Comparison of ENCODE assay signal across 8 cellular contexts in the genomic region with DNA sequence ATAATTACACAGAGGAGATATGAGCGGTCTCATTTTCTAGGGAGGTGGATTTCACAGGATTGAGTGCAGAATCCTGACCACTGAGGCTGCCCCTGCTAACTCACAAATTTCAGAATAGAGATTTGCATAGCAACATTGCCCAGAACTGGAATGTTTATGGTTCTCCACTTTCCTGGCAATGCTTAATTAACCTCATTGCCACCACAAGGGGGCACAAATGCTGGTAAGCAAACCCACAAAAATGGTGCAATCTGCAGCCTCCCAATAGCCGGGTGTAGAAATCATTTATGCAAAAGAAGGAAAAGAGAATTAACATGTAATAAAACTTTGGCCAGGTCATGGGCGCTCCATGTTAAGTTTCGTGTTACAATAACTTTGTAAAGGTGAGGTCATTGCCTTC.
A peak's percentile ranks its signal among the peaks of the same experiment; 100 is the strongest.
DNase-seq lines count a peak whose midpoint lies in the region; ATAC-seq, FAIRE-seq and TF ChIP-seq lines count a peak whose summit lies in the region.

No MANE protein-coding gene starts in this region.

- no peak for DNase-seq in AG04450 (ENCODE audit: low read depth, low spot score)
- no peak for DNase-seq in GM06990 (ENCODE audit: extremely low read depth, insufficient read length)
- DNase-seq in NCI-H1105 treated with DMSO at 0.1 percent for 48 hours (lab: John Stamatoyannopoulos, UW): peak; percentile 24
- DNase-seq in astrocyte of the spinal cord (ENCODE audit: low read depth, low spot score): peak; percentile 42
- peak; percentile 78 for DNase-seq in left kidney (ENCODE audit: low read depth, low spot score)
- peak in 1 of 2 donors; percentile 59 for DNase-seq in tibial nerve (ENCODE audit: low spot score in 2 of 2)
- no peak for DNase-seq in GM12892 (ENCODE audit: insufficient read length)

- TF ChIP-seq EP300 in tibial nerve (IDR thresholded peaks at IDR 0.05): no peak

- in situ Hi-C loops in astrocyte of the spinal cord (cut with HindIII; ENCODE audit: low sequenced_read_pairs): no loop called here

- FAIRE-seq in GM12892 (lab: Jason Lieb, UNC): no peak

- no peaks in the 10 kb centered on the region for H3K36me3 ChIP-seq in GM06990 (ENCODE audit: control insufficient read depth, insufficient read depth, low read length)
- H3K36me3 ChIP-seq in tibial nerve: peaks cover 0 to 22% (median 0%) of the 10 kb centered on the region in 3 donors

- CTCF ChIA-PET in AG04450 (lab: Charles Lee): interaction anchor here (1.9 kb wide), 1 partner anchor 204 kb away, joined by 5 read pairs; no protein-coding TSS in a partner anchor

- TF ChIP-seq POLR2A in tibial nerve (IDR thresholded peaks at IDR 0.05) (no peak), GM12892 (IDR thresholded peaks at IDR 0.05; ENCODE audit: low read depth, low read length) (no peak)

- POLR2A ChIA-PET in AG04450 (lab: Yijun Ruan, JAX): no interaction called here

- ATAC-seq in GM18858 (IDR thresholded peaks at IDR 0.05; ENCODE audit: unreplicated experiment): no peak

- no peak overlapping the region for H3K27ac ChIP-seq in AG04450 (ENCODE audit: low read depth, low read length)
- H3K27ac ChIP-seq in tibial nerve: no peak overlapping the region

- no peaks in the 10 kb centered on the region for H3K4me1 ChIP-seq in tibial nerve

- 62 to 66% methylated on average over 4 of the region's 4 CpGs for WGBS in tibial nerve, 2 donors

- TF ChIP-seq CTCF in AG04450 (IDR thresholded peaks at IDR 0.05; ENCODE audit: low read depth, low read length) (peak; percentile 52), GM06990 (IDR thresholded peaks at IDR 0.05; ENCODE audit: insufficient read depth, low read length, poor library complexity, severe bottlenecking) (peak; percentile 66), astrocyte of the spinal cord (IDR thresholded peaks at IDR 0.05; ENCODE audit: low read depth, low read length) (peak; percentile 62), tibial nerve (IDR thresholded peaks at IDR 0.05) (peak; percentile 43 to 60 (median 47))

- H3K4me3 ChIP-seq in AG04450 (ENCODE audit: low read depth, low read length) (no peak overlapping the region), GM06990 (replicated peaks; ENCODE audit: low read depth, low read length) (no peak overlapping the region), astrocyte of the spinal cord (ENCODE audit: low read depth, low read length) (no peak overlapping the region), tibial nerve (no peak overlapping the region)

- H3K9me3 ChIP-seq in AG04450 (ENCODE audit: control insufficient read depth, insufficient read depth, low read length) (no peaks in the 10 kb centered on the region), tibial nerve (no peaks in the 10 kb centered on the region)

- H3K27me3 ChIP-seq in AG04450 (ENCODE audit: control insufficient read depth, insufficient read depth, low read length) (no peaks in the 10 kb centered on the region), GM06990 (replicated peaks; ENCODE audit: control insufficient read depth, insufficient read depth, low read length) (no peaks in the 10 kb centered on the region), tibial nerve (no peaks in the 10 kb centered on the region)

Comparison
In these comparisons a context has a peak if more than half of its experiments do, and no peak if none do; other contexts are left out.
1. DNase-seq: peak in NCI-H1105 treated with DMSO at 0.1 percent for 48 hours (single experiment), astrocyte of the spinal cord (single experiment) and left kidney (single experiment); none in AG04450 (single experiment), GM06990 (single experiment) and GM12892 (single experiment).
2. Peak in every context shown above with its lines, with median percentiles within 50 percentile points of each other: CTCF ChIP-seq.